5 cellular contexts compared by ENCODE assay signal in the genomic region with DNA sequence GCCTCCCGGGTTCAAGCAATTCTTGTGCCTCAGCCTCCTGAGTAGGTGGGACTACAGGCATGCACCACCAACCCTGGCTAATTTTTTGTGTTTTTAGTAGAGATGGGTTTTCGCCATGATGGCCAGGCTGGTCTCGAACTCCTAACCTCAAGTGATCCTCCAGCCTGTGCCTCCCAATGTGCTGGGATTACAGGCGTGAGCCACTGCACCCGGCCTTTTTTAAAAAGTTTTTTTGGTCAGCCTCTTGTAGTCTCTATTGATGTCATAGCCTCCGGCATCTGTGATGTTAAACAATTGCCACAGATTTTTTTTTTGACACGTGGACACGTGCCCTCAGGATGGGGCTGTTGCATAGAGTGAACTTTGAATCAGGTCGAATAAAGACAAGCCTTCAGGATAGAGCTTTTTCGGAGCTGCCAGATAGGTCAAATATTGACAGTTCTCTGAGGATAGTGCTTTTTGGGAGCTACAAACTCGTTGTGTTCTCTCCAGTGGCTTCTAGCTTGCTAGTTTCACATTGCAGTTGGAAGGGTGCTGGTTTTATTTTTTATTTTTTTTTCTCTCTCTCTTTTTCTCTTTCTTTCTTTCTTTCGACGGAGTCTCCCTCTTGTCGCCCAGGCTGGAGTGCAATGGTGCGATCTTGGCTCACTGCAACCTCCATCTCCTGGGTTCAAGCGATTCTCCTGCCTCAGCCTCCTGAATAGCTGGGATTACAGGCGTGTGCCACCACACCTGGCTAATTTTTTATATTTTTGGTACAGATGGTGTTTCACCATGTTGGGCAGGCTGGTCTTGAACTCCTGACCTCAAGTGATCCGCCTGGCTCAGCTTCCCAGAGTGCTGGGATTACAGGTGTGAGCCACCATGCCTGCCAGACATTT. TPM values are rescaled to one million over a fixed set of nuclear protein-coding genes. Genes with fewer than 3 reads are reported as not detected.
DNase-seq lines count a peak whose midpoint lies in the region; TF ChIP-seq lines count a peak whose summit lies in the region.
"Not testable (repeated sequence)": the region's sequence is repeated elsewhere in the genome, so short reads cannot be mapped to it uniquely, and the experiment has no call there.

No MANE protein-coding gene starts in this region.

- not testable (repeated sequence) for H3K79me2 ChIP-seq in OCI-LY1 (ENCODE audit: insufficient read depth, low read length); hepatocyte

- H3K4me1 ChIP-seq in OCI-LY1 (ENCODE audit: insufficient read depth, low read length, severe bottlenecking); hepatocyte (ENCODE audit: insufficient read depth): not testable (repeated sequence)
- peaks cover 5 to 21% (median 8%) of the 10 kb centered on the region in 4 donors for H3K4me1 ChIP-seq in liver (ENCODE audit: control insufficient read depth in 4 of 4, insufficient read depth in 4 of 4, low read length in 3 of 4)

- H3K4me3 ChIP-seq in OCI-LY1 (ENCODE audit: low read depth, low read length, poor library complexity, severe bottlenecking); hepatocyte: not testable (repeated sequence)
- peak overlapping the region in 2 of 3 donors; percentile 26 to 34 for H3K4me3 ChIP-seq in liver (ENCODE audit: low read depth in 1 of 3, low read length in 3 of 3)

- H3K36me3 ChIP-seq in OCI-LY1 (ENCODE audit: insufficient read depth, low read length); hepatocyte (replicated peaks; ENCODE audit: insufficient read depth, low read depth): not testable (repeated sequence)
- H3K36me3 ChIP-seq in liver (ENCODE audit: control insufficient read depth in 4 of 4, insufficient read depth in 3 of 4, low read depth in 1 of 4, low read length in 3 of 4): peaks cover 0 to 10% (median 2%) of the 10 kb centered on the region in 4 donors

- not testable (repeated sequence) for H3K4me3 Mint-ChIP-seq in activated CD4-positive, alpha-beta T cell treated with anti-CD3 and anti-CD28 coated beads, Interleukin-2, amount 10 ng/mL, durations not matched to agents 24 days and 14 days; osteocyte (ENCODE audit: unreplicated experiment)

- not testable (repeated sequence) for H3K27me3 ChIP-seq in OCI-LY1 (ENCODE audit: insufficient read depth, low read length); hepatocyte; liver (ENCODE audit: control insufficient read depth in 4 of 4, insufficient read depth in 4 of 4, low read length in 3 of 4)

- peak overlapping the region; percentile 4; the same call in 1 of the 2 replicates for H3K4me2 ChIP-seq in OCI-LY1 (ENCODE audit: low read length)
- not testable (repeated sequence) for H3K4me2 ChIP-seq in hepatocyte

- peak overlapping the region; percentile 63 for H3K27ac Mint-ChIP-seq in activated CD4-positive, alpha-beta T cell treated with anti-CD3 and anti-CD28 coated beads, Interleukin-2, amount 10 ng/mL, durations not matched to agents 24 days and 14 days
- not testable (repeated sequence) for H3K27ac Mint-ChIP-seq in osteocyte (ENCODE audit: unreplicated experiment)

- H3K27ac ChIP-seq in OCI-LY1 (ENCODE audit: low read depth, low read length, poor library complexity, severe bottlenecking); hepatocyte: not testable (repeated sequence)
- peak overlapping the region; percentile 79 to 92 for H3K27ac ChIP-seq in liver (ENCODE audit: low read depth in 1 of 2, low read length in 2 of 2)

- not testable (repeated sequence) for DNase-seq in activated CD4-positive, alpha-beta T cell treated with anti-CD3 and anti-CD28 coated beads, Interleukin-2, amount 10 ng/mL, durations not matched to agents 24 days and 14 days
- DNase-seq in hepatocyte (ENCODE audit: low spot score) (peak; percentile 19), osteocyte (ENCODE audit: extremely low spot score, unreplicated experiment) (peak; percentile 46)

- H3K9ac ChIP-seq in OCI-LY1 (ENCODE audit: low read length): not testable (repeated sequence)
- peak overlapping the region in 1 of 2 donors; percentile 83 for H3K9ac ChIP-seq in liver (ENCODE audit: low read depth in 1 of 2, low read length in 2 of 2)

- not testable (repeated sequence) for TF ChIP-seq CTCF in OCI-LY1 (IDR thresholded peaks at IDR 0.05; ENCODE audit: low read length); hepatocyte (IDR thresholded peaks at IDR 0.05; ENCODE audit: poor library complexity); liver (IDR thresholded peaks at IDR 0.05; ENCODE audit: low read depth, low read length, missing input control); osteocyte (IDR thresholded peaks at IDR 0.05)

- TF ChIP-seq RAD21 in liver (IDR thresholded peaks at IDR 0.05): peak; percentile 54 to 60

- H3K4me1 Mint-ChIP-seq in activated CD4-positive, alpha-beta T cell treated with anti-CD3 and anti-CD28 coated beads, Interleukin-2, amount 10 ng/mL, durations not matched to agents 24 days and 14 days; osteocyte (ENCODE audit: unreplicated experiment): not testable (repeated sequence)

- H2AFZ ChIP-seq in OCI-LY1 (ENCODE audit: low read length); hepatocyte: not testable (repeated sequence)

- H4K20me1 ChIP-seq in OCI-LY1 (ENCODE audit: insufficient read depth, low read length); hepatocyte (ENCODE audit: insufficient read depth, poor library complexity, severe bottlenecking): not testable (repeated sequence)

- not testable (repeated sequence) for H3K27me3 Mint-ChIP-seq in activated CD4-positive, alpha-beta T cell treated with anti-CD3 and anti-CD28 coated beads, Interleukin-2, amount 10 ng/mL, durations not matched to agents 24 days and 14 days; osteocyte (ENCODE audit: unreplicated experiment)

- not testable (repeated sequence) for H3K9me3 Mint-ChIP-seq in activated CD4-positive, alpha-beta T cell treated with anti-CD3 and anti-CD28 coated beads, Interleukin-2, amount 10 ng/mL, durations not matched to agents 24 days and 14 days; osteocyte (ENCODE audit: unreplicated experiment)

- 93% methylated on average over 18 of the region's 18 CpGs for WGBS in hepatocyte (ENCODE audit: low lambda C conversion rate, missing lambda C conversion rate)
- WGBS in liver: 46% methylated on average over 18 of the region's 18 CpGs

- H3F3A ChIP-seq in OCI-LY1 (ENCODE audit: insufficient read depth, low read length): not testable (repeated sequence)

- H3K9me3 ChIP-seq in OCI-LY1 (ENCODE audit: low read length); hepatocyte (ENCODE audit: low read depth); liver (ENCODE audit: control insufficient read depth in 4 of 4, low read length in 3 of 4): not testable (repeated sequence)

- H3K9me2 ChIP-seq in OCI-LY1 (ENCODE audit: low read depth, low read length); hepatocyte (replicated peaks; ENCODE audit: insufficient read depth): not testable (repeated sequence)

- H3K36me3 Mint-ChIP-seq in activated CD4-positive, alpha-beta T cell treated with anti-CD3 and anti-CD28 coated beads, Interleukin-2, amount 10 ng/mL, durations not matched to agents 24 days and 14 days (ENCODE audit: low read depth): peaks cover 26% of the 10 kb centered on the region
- H3K36me3 Mint-ChIP-seq in osteocyte (ENCODE audit: unreplicated experiment): peaks cover 30% of the 10 kb centered on the region

- intact Hi-C loops in activated CD4-positive, alpha-beta T cell treated with anti-CD3 and anti-CD28 coated beads, Interleukin-2, amount 10 ng/mL, durations not matched to agents 24 days and 14 days (cut with micrococcal nuclease): not testable (repeated sequence)

TF ChIP-seq in liver, 16 proteins besides CTCF, POLR2A, EP300 and RAD21 (continues in another document):
- TF ChIP-seq SP1 (IDR thresholded peaks at IDR 0.05) (peak; percentile 94), EGR1 (IDR thresholded peaks at IDR 0.05; ENCODE audit: low read depth in 2 of 2) (peak in 1 of 2 donors; percentile 57), YY1 (IDR thresholded peaks at IDR 0.05) (peak; percentile 82)

RNA-seq across cellular contexts. Expression of a gene that starts 11.7 kb away (rescaled TPM):
- 12.8 and 16.4 TPM in 2 replicates for total RNA-seq in activated CD4-positive, alpha-beta T cell treated with anti-CD3 and anti-CD28 coated beads, Interleukin-2, amount 10 ng/mL, durations not matched to agents 24 days and 14 days
- total RNA-seq in hepatocyte (77.7 and 81.6 TPM in 2 replicates), liver (10 to 100 TPM; 38.4 to 85.2 TPM), osteocyte (79.2 and 83.6 TPM in 2 replicates)
- polyA plus RNA-seq in hepatocyte (51.0 and 69.0 TPM in 2 replicates), liver (10 to 100 TPM; 25.6 to 51.9 TPM)

RNA-seq across cellular contexts. Expression of a gene that starts 21.2 kb away (rescaled TPM):
- total RNA-seq in activated CD4-positive, alpha-beta T cell treated with anti-CD3 and anti-CD28 coated beads, Interleukin-2, amount 10 ng/mL, durations not matched to agents 24 days and 14 days: 104 and 105 TPM in 2 replicates
- total RNA-seq in hepatocyte (137 and 160 TPM in 2 replicates), liver (10 to 100 TPM; 55.1 to 56.2 TPM), osteocyte (176 and 179 TPM in 2 replicates)
- polyA plus RNA-seq in hepatocyte (47.1 and 64.8 TPM in 2 replicates), liver (10 to 100 TPM; 10.2 to 38.0 TPM)

RNA-seq across cellular contexts. Expression of a gene that starts 23.9 kb away (rescaled TPM):
- 401 and 424 TPM in 2 replicates for total RNA-seq in activated CD4-positive, alpha-beta T cell treated with anti-CD3 and anti-CD28 coated beads, Interleukin-2, amount 10 ng/mL, durations not matched to agents 24 days and 14 days
- total RNA-seq in hepatocyte (198 TPM in 2 replicates), liver (100 to 1,000 TPM in 1 of 2 donors, 10 to 100 TPM in 1; 50.5 to 100 TPM), osteocyte (114 and 124 TPM in 2 replicates)
- polyA plus RNA-seq in hepatocyte (326 and 329 TPM in 2 replicates), liver (100 to 1,000 TPM in 1 of 2 donors, 10 to 100 TPM in 1; 45.5 to 213 TPM)

RNA-seq across cellular contexts. Expression of a gene that starts 32.2 kb away (rescaled TPM):
- total RNA-seq in activated CD4-positive, alpha-beta T cell treated with anti-CD3 and anti-CD28 coated beads, Interleukin-2, amount 10 ng/mL, durations not matched to agents 24 days and 14 days: 85.5 and 89.7 TPM in 2 replicates
- total RNA-seq in hepatocyte (56.1 and 57.8 TPM in 2 replicates), liver (10 to 100 TPM; 22.5 to 26.0 TPM), osteocyte (33.9 and 35.0 TPM in 2 replicates)
- polyA plus RNA-seq in hepatocyte (63.6 and 68.8 TPM in 2 replicates), liver (10 to 100 TPM; 20.9 to 35.8 TPM)
